Comparison of ENCODE assay signal across 8 cellular contexts in genomic region chr6:139372326-139373153, GRCh38. TPM values are rescaled to one million over a fixed set of nuclear protein-coding genes. Genes with fewer than 3 reads are reported as not detected.
DNase-seq lines count a peak whose midpoint lies in the region; ATAC-seq and TF ChIP-seq lines count a peak whose summit lies in the region.

No MANE protein-coding gene starts in this region.

- H3K4me3 ChIP-seq in GM06990 (replicated peaks; ENCODE audit: low read depth, low read length) (peak overlapping the region; percentile 84), neuron (ENCODE audit: low read length) (peak overlapping the region; percentile 75)

- H3K27me3 Mint-ChIP-seq in endothelial cell (ENCODE audit: unreplicated experiment), result peaks cover 27% of the 10 kb centered on the region

- H3K36me3 ChIP-seq in GM06990 (ENCODE audit: control insufficient read depth, insufficient read depth, low read length) (no peaks in the 10 kb centered on the region), neuron (ENCODE audit: insufficient read depth, low read length) (peaks cover 26% of the 10 kb centered on the region)

- peaks cover 54% of the 10 kb centered on the region for H3K4me1 ChIP-seq in neuron (ENCODE audit: insufficient read depth, low read length)

- no peak for DNase-seq in GM06990 (ENCODE audit: extremely low read depth, insufficient read length)
- peak; percentile 81 for DNase-seq in OCI-M1 (lab: John Stamatoyannopoulos, UW)
- DNase-seq in endothelial cell (ENCODE audit: low spot score), result no peak
- no peak for DNase-seq in midbrain (lab: John Stamatoyannopoulos, UW)
- DNase-seq in activated CD4-positive, alpha-beta T cell treated with anti-CD3 and anti-CD28 coated beads, Interleukin-2, amount 50 U/mL, for 48 hours, result no peak

- peak overlapping the region; percentile 100 for H3K4me3 Mint-ChIP-seq in endothelial cell (ENCODE audit: unreplicated experiment)

- TF ChIP-seq CTCF in GM06990 (IDR thresholded peaks at IDR 0.05; ENCODE audit: insufficient read depth, low read length, poor library complexity, severe bottlenecking) (no peak), endothelial cell (IDR thresholded peaks at IDR 0.05; ENCODE audit: unreplicated experiment) (no peak)

- peaks cover 23% of the 10 kb centered on the region for H3K36me3 Mint-ChIP-seq in endothelial cell (ENCODE audit: low read depth, unreplicated experiment)

- H3K27ac Mint-ChIP-seq in endothelial cell (ENCODE audit: unreplicated experiment), result peak overlapping the region; percentile 95

- H3K27me3 ChIP-seq in GM06990 (replicated peaks; ENCODE audit: control insufficient read depth, insufficient read depth, low read length) (no peaks in the 10 kb centered on the region), neuron (ENCODE audit: insufficient read depth, low read length) (no peaks in the 10 kb centered on the region)

- no peaks in the 10 kb centered on the region for H3K9me3 ChIP-seq in neuron (ENCODE audit: low read length)

- ATAC-seq in HG02759 (IDR thresholded peaks at IDR 0.05; ENCODE audit: unreplicated experiment) (no peak), HG02885 (IDR thresholded peaks at IDR 0.05; ENCODE audit: poor library complexity, unreplicated experiment) (no peak)

- no peaks in the 10 kb centered on the region for H3K9me3 Mint-ChIP-seq in endothelial cell (ENCODE audit: unreplicated experiment)

- H3K4me1 Mint-ChIP-seq in endothelial cell (ENCODE audit: unreplicated experiment), result peaks cover 66% of the 10 kb centered on the region

- no peak overlapping the region for H2AFZ ChIP-seq in neuron (ENCODE audit: low read depth, low read length)

RNA-seq across cellular contexts. Expression of gene CITED2, which starts 1.9 kb away (rescaled TPM):
- 72.4 TPM for total RNA-seq in endothelial cell (ENCODE audit: unreplicated experiment)
